8 cellular contexts compared by ENCODE assay signal in genomic region chr1:174968750-174969244, GRCh38. TPM values are rescaled to one million over a fixed set of nuclear protein-coding genes. Genes with fewer than 3 reads are reported as not detected.
DNase-seq lines count a peak whose midpoint lies in the region; ATAC-seq and TF ChIP-seq lines count a peak whose summit lies in the region.

No MANE protein-coding gene starts in this region.

- H3K36me3 Mint-ChIP-seq in Calu3 (ENCODE audit: insufficient read depth, unreplicated experiment): peaks cover 42% of the 10 kb centered on the region
- H3K36me3 Mint-ChIP-seq in activated T-cell treated with anti-CD3 and anti-CD28 coated beads, Interleukin-2, amount 50 U/mL, for 4 hours (ENCODE audit: insufficient read depth): peaks cover 10% of the 10 kb centered on the region

- H3K4me1 Mint-ChIP-seq in Calu3 (ENCODE audit: low read depth, unreplicated experiment): peaks cover 76% of the 10 kb centered on the region
- H3K4me1 Mint-ChIP-seq in activated T-cell treated with anti-CD3 and anti-CD28 coated beads, Interleukin-2, amount 50 U/mL, for 4 hours (ENCODE audit: low read depth): peaks cover 76% of the 10 kb centered on the region

- H3K9me3 ChIP-seq in lower lobe of right lung (no peaks in the 10 kb centered on the region), left ventricle myocardium inferior (replicated peaks) (no peaks in the 10 kb centered on the region), prostate gland (no peaks in the 10 kb centered on the region)

- no peak for TF ChIP-seq POLR2A in prostate gland (IDR thresholded peaks at IDR 0.05)

- H3K27me3 ChIP-seq in lower lobe of right lung (ENCODE audit: low read depth) (no peaks in the 10 kb centered on the region), left ventricle myocardium inferior (ENCODE audit: low read depth) (no peaks in the 10 kb centered on the region), prostate gland (replicated peaks; ENCODE audit: insufficient read depth) (no peaks in the 10 kb centered on the region)

- peak; percentile 65 for ATAC-seq in GM21360 (IDR thresholded peaks at IDR 0.05; ENCODE audit: unreplicated experiment)
- ATAC-seq in HG03558 (IDR thresholded peaks at IDR 0.05; ENCODE audit: extremely low read depth, unreplicated experiment): peak; percentile 57
- ATAC-seq in activated T-cell treated with anti-CD3 and anti-CD28 coated beads, Interleukin-2, amount 50 U/mL, for 4 hours: peak; percentile 60 to 70
- peak; percentile 23 to 37 for ATAC-seq in lower lobe of right lung

- TF ChIP-seq CTCF in Calu3 (IDR thresholded peaks at IDR 0.05; ENCODE audit: unreplicated experiment): no peak
- no peak for TF ChIP-seq CTCF in lower lobe of right lung (IDR thresholded peaks at IDR 0.05)
- no peak for TF ChIP-seq CTCF in left ventricle myocardium inferior (IDR thresholded peaks at IDR 0.05; ENCODE audit: borderline replicate concordance)
- TF ChIP-seq CTCF in prostate gland (IDR thresholded peaks at IDR 0.05): no peak

- H3K9me3 Mint-ChIP-seq in Calu3 (ENCODE audit: low read depth, unreplicated experiment): no peaks in the 10 kb centered on the region
- no peaks in the 10 kb centered on the region for H3K9me3 Mint-ChIP-seq in activated T-cell treated with anti-CD3 and anti-CD28 coated beads, Interleukin-2, amount 50 U/mL, for 4 hours

- CTCF ChIA-PET in Calu3 (lab: Charles Lee): interaction anchor here (0.6 to 1.0 kb wide), 7 partner anchors 15 to 681 kb away, joined by 3 to 6 read pairs (median 3); no protein-coding TSS in a partner anchor

- peak overlapping the region; percentile 1 for H3K4me3 Mint-ChIP-seq in Calu3 (ENCODE audit: low read depth, unreplicated experiment)
- peak overlapping the region; percentile 70 for H3K4me3 Mint-ChIP-seq in activated T-cell treated with anti-CD3 and anti-CD28 coated beads, Interleukin-2, amount 50 U/mL, for 4 hours

- no peaks in the 10 kb centered on the region for H3K27me3 Mint-ChIP-seq in Calu3 (ENCODE audit: unreplicated experiment)
- no peaks in the 10 kb centered on the region for H3K27me3 Mint-ChIP-seq in activated T-cell treated with anti-CD3 and anti-CD28 coated beads, Interleukin-2, amount 50 U/mL, for 4 hours (ENCODE audit: low read depth)

- H3K4me3 ChIP-seq in lower lobe of right lung: no peak overlapping the region
- H3K4me3 ChIP-seq in left ventricle myocardium inferior: no peak overlapping the region
- H3K4me3 ChIP-seq in prostate gland: no peak overlapping the region

- H3K27ac ChIP-seq in lower lobe of right lung: peak overlapping the region; percentile 84
- no peak overlapping the region for H3K27ac ChIP-seq in left ventricle myocardium inferior (replicated peaks)
- no peak overlapping the region for H3K27ac ChIP-seq in prostate gland

- H3K27ac Mint-ChIP-seq in Calu3 (ENCODE audit: unreplicated experiment): peak overlapping the region; percentile 81

- intact Hi-C loops in Calu3 (cut with micrococcal nuclease; ENCODE audit: unreplicated experiment) (loop anchor here (2.0 to 5.0 kb wide), 2 partner anchors 30 to 76 kb away; partner anchors contain the start of gene CACYBP), lower lobe of right lung (cut with DNase I) (no loop called here), left ventricle myocardium inferior (cut with micrococcal nuclease) (no loop called here), prostate gland (cut with DNase I) (no loop called here)

- peaks cover 76% of the 10 kb centered on the region for H3K4me1 ChIP-seq in lower lobe of right lung
- peaks cover 47% of the 10 kb centered on the region for H3K4me1 ChIP-seq in left ventricle myocardium inferior
- peaks cover 5% of the 10 kb centered on the region for H3K4me1 ChIP-seq in prostate gland (replicated peaks)

- DNase-seq in Calu3 (peak; percentile 57), lower lobe of right lung (no peak), left ventricle myocardium inferior (no peak), prostate gland (ENCODE audit: low spot score) (no peak), anterior cingulate cortex (lab: John Stamatoyannopoulos, UW) (no peak)
- DNase-seq in activated T-cell treated with anti-CD3 and anti-CD28 coated beads, Interleukin-2, amount 50 U/mL, for 4 hours: no peak

- H3K36me3 ChIP-seq in lower lobe of right lung: no peaks in the 10 kb centered on the region
- H3K36me3 ChIP-seq in left ventricle myocardium inferior: peaks cover 8% of the 10 kb centered on the region
- H3K36me3 ChIP-seq in prostate gland: no peaks in the 10 kb centered on the region

- no TSS peak for BruUV-seq in Calu3 (replicated peaks; lab: Mats Ljungman, UMichigan)

- 72% methylated on average over 5 of the region's 5 CpGs for WGBS in prostate gland

RNA-seq across cellular contexts. Expression of gene CACYBP, which starts 30.9 kb away (rescaled TPM):
- total RNA-seq in Calu3 (2022): 299 and 384 TPM in 2 replicates
- total RNA-seq in activated T-cell treated with anti-CD3 and anti-CD28 coated beads, Interleukin-2, amount 50 U/mL, for 4 hours: 100 to 1,000 TPM; 288 to 331 (median 317) TPM
- total RNA-seq in lower lobe of right lung: 74.4 TPM
- total RNA-seq in left ventricle myocardium inferior: 75.6 TPM
- 100 to 1,000 TPM; 151 to 199 TPM for total RNA-seq in prostate gland

RNA-seq across cellular contexts. Expression of gene MRPS14, which starts 54.4 kb away (rescaled TPM):
- total RNA-seq in Calu3 (2022) (29.9 and 33.6 TPM in 2 replicates), lower lobe of right lung (27.5 TPM), left ventricle myocardium inferior (25.4 TPM), prostate gland (10 to 100 TPM; 25.6 to 32.1 TPM)
- 10 to 100 TPM; 26.1 to 28.5 (median 27.8) TPM for total RNA-seq in activated T-cell treated with anti-CD3 and anti-CD28 coated beads, Interleukin-2, amount 50 U/mL, for 4 hours
